Comparison of ENCODE assay signal across 9 cellular contexts in the genomic region with DNA sequence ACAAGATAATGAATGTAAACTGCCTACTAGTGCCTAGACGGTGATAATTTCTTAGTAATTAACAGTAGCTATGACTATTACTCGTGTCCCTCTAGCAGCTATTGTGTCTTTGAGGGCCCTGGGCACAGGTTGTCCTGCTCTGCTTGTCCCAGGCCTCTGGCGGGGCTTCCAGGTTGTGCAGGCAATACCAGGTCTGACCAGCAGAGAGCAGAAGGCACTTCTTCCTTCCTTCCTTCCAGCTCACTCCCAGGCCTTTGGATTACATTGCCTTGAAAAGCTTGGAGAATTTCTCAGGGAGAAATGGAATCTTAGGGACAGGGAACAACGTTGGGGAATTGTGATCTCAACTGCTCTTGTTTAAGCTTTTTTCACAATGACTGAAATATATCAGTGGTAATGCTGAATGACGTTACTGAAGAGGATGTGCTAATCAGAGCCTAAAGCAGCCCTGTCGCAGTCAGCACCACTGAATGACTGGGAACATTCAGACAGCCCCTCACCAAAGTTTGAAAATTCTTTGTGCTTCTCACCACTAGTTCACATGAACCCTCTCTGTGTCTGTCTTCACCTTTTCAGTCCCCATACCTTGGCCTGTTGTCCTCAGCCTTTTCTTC. TPM values are rescaled to one million over a fixed set of nuclear protein-coding genes. Genes with fewer than 3 reads are reported as not detected.
DNase-seq lines count a peak whose midpoint lies in the region; ATAC-seq and TF ChIP-seq lines count a peak whose summit lies in the region.
"Had no signal": no experiment of that assay in that cellular context is flagged by ENCODE, and none has a peak within 500 bp of the region (broad histone marks: within the 10 kb centered on the region; RNA-seq: fewer than 3 reads in every experiment).

No MANE protein-coding gene starts in this region.

- peaks cover 0 to 4% (median 0%) of the 10 kb centered on the region in 8 donors for H3K9me3 ChIP-seq in spleen

- H3K36me3 ChIP-seq in KMS-11 (ENCODE audit: insufficient read depth) (no peaks in the 10 kb centered on the region), spleen (no peaks in the 10 kb centered on the region)

- H3K9me3 Mint-ChIP-seq in brain, result peaks cover 0 to 5% (median 0%) of the 10 kb centered on the region in 5 experiments
- H3K9me3 Mint-ChIP-seq in immature natural killer cell, result no peaks in the 10 kb centered on the region

- H3K4me3 ChIP-seq in KMS-11 (IDR thresholded peaks at IDR 0.05; ENCODE audit: insufficient read depth, low read depth, low read length) (no peak overlapping the region), spleen (no peak overlapping the region)

- H3K4me1 ChIP-seq in KMS-11 (ENCODE audit: low read depth, poor library complexity, severe bottlenecking), result no peaks in the 10 kb centered on the region
- no peaks in the 10 kb centered on the region for H3K4me1 ChIP-seq in spleen

- intact Hi-C loops in spleen (cut with DNase I; ENCODE audit: low total_unique reads), result loop anchor here (10.0 kb wide), 1 partner anchor 104 kb away; no protein-coding TSS in a partner anchor

- H3K27me3 Mint-ChIP-seq in brain (no peaks in the 10 kb centered on the region), immature natural killer cell (ENCODE audit: low read depth in 3 of 3) (peaks cover 0 to 7% (median 5%) of the 10 kb centered on the region in 3 donors)

- H3K4me3 Mint-ChIP-seq in brain, result peak overlapping the region in 1 of 5 experiments; percentile 52
- no peak overlapping the region for H3K4me3 Mint-ChIP-seq in immature natural killer cell

- H3K27ac ChIP-seq in KMS-11, result no peak overlapping the region
- no peak overlapping the region for H3K27ac ChIP-seq in spleen

- H3K27ac Mint-ChIP-seq in brain (peak overlapping the region in 4 of 5 experiments; percentile 31 to 84 (median 74)), immature natural killer cell (no peak overlapping the region)

- H3K36me3 Mint-ChIP-seq in brain, result no peaks in the 10 kb centered on the region
- H3K36me3 Mint-ChIP-seq in immature natural killer cell, result no peaks in the 10 kb centered on the region

- peak; percentile 96 for DNase-seq in ELF-1 (ENCODE audit: low read depth, low spot score)
- peak; percentile 69 for DNase-seq in SW480 (ENCODE audit: low spot score)
- peak in 2 of 3 donors; percentile 16 to 28 for DNase-seq in immature natural killer cell
- peak; percentile 81 for DNase-seq in spleen

- no peak overlapping the region for H3K9ac ChIP-seq in KMS-11

- H4K20me1 ChIP-seq in KMS-11 (ENCODE audit: insufficient read depth), result no peaks in the 10 kb centered on the region

- WGBS in spleen, 5 donors, result 56 to 65% (median 61%) methylated on average over 6 of the region's 6 CpGs

- H3K27me3 ChIP-seq in KMS-11 (ENCODE audit: insufficient read depth, low read depth) (no peaks in the 10 kb centered on the region), spleen (replicated peaks in 1 of 7) (peaks cover 0 to 19% (median 0%) of the 10 kb centered on the region in 7 donors)

- TF ChIP-seq POLR2A in spleen (IDR thresholded peaks at IDR 0.05), result no peak

- H3K79me2 ChIP-seq in KMS-11 (ENCODE audit: insufficient read depth, low read depth), result no peaks in the 10 kb centered on the region

- ATAC-seq in GM21529 (IDR thresholded peaks at IDR 0.05; ENCODE audit: unreplicated experiment) (peak; percentile 61), HG03039 (IDR thresholded peaks at IDR 0.05; ENCODE audit: unreplicated experiment) (no peak)

- H3K4me1 Mint-ChIP-seq in brain, result peaks cover 13% of the 10 kb centered on the region
- no peaks in the 10 kb centered on the region for H3K4me1 Mint-ChIP-seq in immature natural killer cell

- H2AFZ ChIP-seq in KMS-11 (ENCODE audit: low read depth), result no peak overlapping the region

- no peak overlapping the region for H3K4me2 ChIP-seq in KMS-11

- peak; percentile 44; the same call in 1 of the 2 replicates for TF ChIP-seq CTCF in KMS-11 (conservative IDR thresholded peaks at IDR 0.05; ENCODE audit: low read depth, low read length)
- peak; percentile 93 to 96 for TF ChIP-seq CTCF in brain (conservative IDR thresholded peaks at IDR 0.05)
- peak; percentile 24 to 84 (median 77) for TF ChIP-seq CTCF in spleen (IDR thresholded peaks at IDR 0.05 in 8 of 11, conservative IDR thresholded peaks at IDR 0.05 in 3 of 11)

RNA-seq across cellular contexts. Expression of a gene that starts 8.4 kb away (rescaled TPM):
- polyA plus RNA-seq in brain (ENCODE audit: insufficient read depth, low read depth, low replicate concordance), result 20.3 TPM
- not detected for polyA plus RNA-seq in immature natural killer cell
- total RNA-seq in spleen, result not detected
- polyA plus RNA-seq in spleen, result not detected

RNA-seq across cellular contexts. Expression of a gene that starts 12.3 kb away (rescaled TPM):
- polyA plus RNA-seq in brain (ENCODE audit: insufficient read depth, low read depth, low replicate concordance) (6.1 TPM), immature natural killer cell (not detected), spleen (under 1 TPM; 0.06 to 0.29 (median 0.09) TPM)
- under 1 TPM in 5 of 7 donors, not detected in 2; 0.23 to 0.60 (median 0.33) TPM for total RNA-seq in spleen

RNA-seq across cellular contexts. Expression of a gene that starts 16.8 kb away (rescaled TPM):
- 16.6 TPM for polyA plus RNA-seq in brain (ENCODE audit: insufficient read depth, low read depth, low replicate concordance)
- polyA plus RNA-seq in immature natural killer cell, result 10 to 100 TPM; 11.9 to 20.5 (median 15.1) TPM
- 10 to 100 TPM; 36.3 to 77.6 (median 41.1) TPM for total RNA-seq in spleen
- polyA plus RNA-seq in spleen, result 10 to 100 TPM; 14.9 to 41.6 (median 39.1) TPM

RNA-seq across cellular contexts. Expression of a gene that starts 45.9 kb away (rescaled TPM):
- polyA plus RNA-seq in brain (ENCODE audit: insufficient read depth, low read depth, low replicate concordance) (not detected), immature natural killer cell (not detected), spleen (not detected)
- not detected for total RNA-seq in spleen
- polyA plus RNA-seq: adipose tissue had no signal

RNA-seq across cellular contexts. Expression of a gene that starts 52.2 kb away (rescaled TPM):
- not detected for polyA plus RNA-seq in brain (ENCODE audit: insufficient read depth, low read depth, low replicate concordance)
- not detected for polyA plus RNA-seq in immature natural killer cell
- total RNA-seq in spleen, result not detected
- not detected for polyA plus RNA-seq in spleen
- polyA plus RNA-seq: adipose tissue had no signal

Comparison
In these comparisons a context has a peak if more than half of its experiments do, and no peak if none do; other contexts are left out.
1. DNase-seq: peak in every context shown above with its lines; median percentile 96 in ELF-1; 81 in spleen; 69 in SW480; 22 in immature natural killer cell.
2. CTCF ChIP-seq: peak in every context shown above with its lines; median percentile 94 in brain; 77 in spleen; 44 in KMS-11.
3. H3K27ac Mint-ChIP-seq: peak in brain (4 of 5); none in immature natural killer cell (0 of 6).
4. RNA of a gene that starts 8.4 kb away (polyA plus RNA-seq): 20.3 TPM in brain (single experiment); not detected in immature natural killer cell and not detected in spleen; every median in the first group is over 10 times any median in the second.